22 cellular contexts compared by ENCODE assay signal in the genomic region with DNA sequence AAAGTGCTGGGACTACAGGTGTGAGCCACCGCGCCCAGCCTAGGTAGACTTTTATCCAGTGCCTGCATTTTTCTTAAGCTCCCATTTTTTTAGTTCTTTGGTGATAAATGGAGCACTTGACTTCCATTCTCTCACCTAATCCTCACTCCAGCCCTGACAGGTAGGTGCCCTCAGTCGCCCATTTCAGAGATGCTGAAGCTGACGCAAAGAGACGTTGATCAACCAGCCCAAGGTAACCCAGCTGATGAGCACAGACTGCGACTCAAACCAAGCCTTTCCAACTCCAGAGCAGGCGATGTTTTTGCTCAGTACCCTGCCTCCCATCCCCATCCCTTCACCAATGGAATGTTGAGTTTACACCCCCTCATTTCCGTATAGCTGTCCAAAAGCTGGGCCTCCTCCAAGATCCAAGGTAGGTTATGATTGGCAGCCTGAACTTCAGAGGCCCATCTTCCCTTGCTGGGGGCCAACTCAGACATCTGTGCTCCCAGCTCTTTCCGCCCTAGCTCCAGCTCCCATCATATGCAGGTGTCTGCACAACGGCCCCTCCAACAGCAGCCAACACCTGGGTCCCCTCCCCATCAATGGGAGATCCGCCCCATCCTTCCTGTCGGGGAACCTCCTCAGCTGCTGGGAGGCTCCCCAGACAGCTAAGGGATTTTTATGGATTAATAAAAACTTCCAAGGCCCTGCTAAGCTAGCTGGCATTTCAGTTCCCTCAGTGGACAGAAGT. TPM values are rescaled to one million over a fixed set of nuclear protein-coding genes. Genes with fewer than 3 reads are reported as not detected.
A peak's percentile ranks its signal among the peaks of the same experiment; 100 is the strongest.
DNase-seq lines count a peak whose midpoint lies in the region; ATAC-seq, FAIRE-seq and TF ChIP-seq lines count a peak whose summit lies in the region.
"Had no signal": no experiment of that assay in that cellular context is flagged by ENCODE, and none has a peak within 500 bp of the region (broad histone marks: within the 10 kb centered on the region; RNA-seq: fewer than 3 reads in every experiment).

No MANE protein-coding gene starts in this region.

- peak; percentile 21 for DNase-seq in activated naive CD4-positive, alpha-beta T cell treated with anti-CD3 and anti-CD28 coated beads, Interleukin-2, amount 50 U/mL, for 16 hours
- DNase-seq in activated naive CD4-positive, alpha-beta T cell (lab: John Stamatoyannopoulos, UW), result no peak
- DNase-seq in CD8-positive, alpha-beta T cell, result no peak
- DNase-seq in H1 (ENCODE audit: low read depth in 1 of 2, low spot score in 2 of 2), result no peak
- no peak for DNase-seq in NOMO-1 (lab: John Stamatoyannopoulos, UW; ENCODE audit: unreplicated experiment in 2 of 2)
- no peak for DNase-seq in mesenchymal stem cell
- DNase-seq: DMS53, EL, GF-D8, H7, HFFc6, NCI-H1092 treated with DMSO at 0.1 percent for 48 hours, NCI-H1436 treated with DMSO at 0.1 percent for 48 hours, NCI-H1930, NCI-H510A, SIG-M5, SK-N-SH had no signal

- H3K27me3 Mint-ChIP-seq in CD8-positive, alpha-beta T cell (ENCODE audit: low read depth), result no peaks in the 10 kb centered on the region

- no peaks in the 10 kb centered on the region for H3K27me3 ChIP-seq in CD8-positive, alpha-beta T cell (ENCODE audit: insufficient read depth, low read length)
- H3K27me3 ChIP-seq in H1 (replicated peaks in 1 of 4; ENCODE audit: control insufficient read depth in 3 of 4, extremely low read depth in 1 of 4, insufficient read depth in 3 of 4, low read length in 3 of 4), result peaks cover 0 to 3% (median under 1%) of the 10 kb centered on the region in 4 experiments; a peak in 3 of 7 replicates
- no peaks in the 10 kb centered on the region for H3K27me3 ChIP-seq in thymus (ENCODE audit: control insufficient read depth, insufficient read depth)
- peaks cover 4 to 6% of the 10 kb centered on the region in 2 experiments for H3K27me3 ChIP-seq in mesenchymal stem cell (ENCODE audit: control insufficient read depth in 1 of 2, insufficient read depth in 1 of 2, low read length in 2 of 2)

- no peak for TF ChIP-seq CTCF in CD8-positive, alpha-beta T cell (IDR thresholded peaks at IDR 0.05)
- TF ChIP-seq CTCF in H1 (IDR thresholded peaks at IDR 0.05; ENCODE audit: control extremely low read depth in 1 of 3, insufficient read depth in 1 of 3, low read depth in 1 of 3, low read length in 3 of 3), result no peak

- no peak overlapping the region for H2BK120ac ChIP-seq in H1 (replicated peaks; ENCODE audit: low read depth, low read length)
- H2BK120ac ChIP-seq in mesenchymal stem cell (ENCODE audit: low read depth, low read length), result no peak overlapping the region

- H3K4me1 Mint-ChIP-seq in CD8-positive, alpha-beta T cell (ENCODE audit: low read depth), result peaks cover 62% of the 10 kb centered on the region

- H2AK5ac ChIP-seq in H1 (ENCODE audit: low read depth, low read length) (peak overlapping the region; percentile 33; the same call in 1 of the 2 replicates), mesenchymal stem cell (ENCODE audit: low read length, severe bottlenecking) (no peak overlapping the region)

- no peak overlapping the region for H4K8ac ChIP-seq in H1 (ENCODE audit: extremely low read depth, insufficient read depth, low read length)
- H4K8ac ChIP-seq in mesenchymal stem cell (ENCODE audit: low read length), result no peak overlapping the region

- no peaks in the 10 kb centered on the region for H4K20me1 ChIP-seq in H1 (replicated peaks in 1 of 2; ENCODE audit: control insufficient read depth in 1 of 2, insufficient read depth in 2 of 2, low read length in 2 of 2)

- H2BK20ac ChIP-seq in H1 (ENCODE audit: low read length), result no peak overlapping the region

- no peak for TF ChIP-seq RAD21 in H1 (IDR thresholded peaks at IDR 0.05 in 1 of 2, conservative IDR thresholded peaks at IDR 0.05 in 1 of 2; ENCODE audit: low read depth in 2 of 2, low read length in 2 of 2)

- H2AFZ ChIP-seq in H1 (ENCODE audit: low read length) (no peak overlapping the region), mesenchymal stem cell (ENCODE audit: low read depth, low read length) (no peak overlapping the region)

- H2BK12ac ChIP-seq in H1 (ENCODE audit: low read depth, low read length), result peak overlapping the region; percentile 68; the same call in 1 of the 2 replicates
- no peak overlapping the region for H2BK12ac ChIP-seq in mesenchymal stem cell (ENCODE audit: low read length in 2 of 2)

- H4K5ac ChIP-seq in H1 (ENCODE audit: insufficient read length, low read depth, low read length), result no peak overlapping the region

- H3K9me3 ChIP-seq in CD8-positive, alpha-beta T cell (ENCODE audit: low read length), result no peaks in the 10 kb centered on the region
- H3K9me3 ChIP-seq in H1 (ENCODE audit: insufficient read depth in 2 of 2, low read depth in 1 of 2, low read length in 1 of 2), result no peaks in the 10 kb centered on the region
- H3K9me3 ChIP-seq in thymus (ENCODE audit: control insufficient read depth), result no peaks in the 10 kb centered on the region
- no peaks in the 10 kb centered on the region for H3K9me3 ChIP-seq in mesenchymal stem cell (ENCODE audit: control insufficient read depth, low read length)
- H3K9me3 ChIP-seq: SK-N-SH had no signal

- H4K91ac ChIP-seq in H1 (replicated peaks; ENCODE audit: insufficient read length, low read length), result no peak overlapping the region
- H4K91ac ChIP-seq in mesenchymal stem cell (ENCODE audit: low read length), result no peak overlapping the region

- H3K4ac ChIP-seq in H1 (replicated peaks; ENCODE audit: insufficient read length, low read depth, low read length) (no peak overlapping the region), mesenchymal stem cell (ENCODE audit: low read depth in 1 of 2, low read length in 2 of 2) (no peak overlapping the region)

- no peak for FAIRE-seq in H1 (lab: Jason Lieb, UNC)
- FAIRE-seq: D721Med, GM19239, K562 had no signal

- WGBS in H1 (ENCODE audit: extremely low coverage in 1 of 2, insufficient coverage in 1 of 2, insufficient read length in 1 of 2, insufficient replicate concordance in 2 of 2, low coverage in 1 of 2, low lambda C conversion rate in 2 of 2, missing lambda C conversion rate in 1 of 2), 2 experiments, result 91% methylated on average over 12 of the region's 12 CpGs; no CpG with 5 or more reads in 1 of the 2 experiments
- WGBS in thymus, result 32% methylated on average over 12 of the region's 12 CpGs
- 94% methylated on average over 12 of the region's 12 CpGs for WGBS in mesenchymal stem cell

- POLR2A ChIA-PET in CD8-positive, alpha-beta T cell (lab: Charles Lee), result interaction anchor here (1.1 to 7.1 kb wide), 6 partner anchors 10 to 132 kb away, joined by 4 to 249 read pairs (median 8); a partner anchor contains a TSS
- POLR2A ChIA-PET in H1 (lab: Charles Lee; ENCODE audit: partially characterized antibody), result interaction anchor here (1.3 kb wide), 1 partner anchor 15 kb away, joined by 3 read pairs; no protein-coding TSS in a partner anchor

- TF ChIP-seq POLR2A in H1 (IDR thresholded peaks at IDR 0.05; ENCODE audit: control extremely low read depth in 1 of 2, low read depth in 2 of 2, low read length in 2 of 2), result no peak

- H3K4me3 Mint-ChIP-seq in CD8-positive, alpha-beta T cell, result no peak overlapping the region
- H3K4me3 Mint-ChIP-seq: HFFc6 had no signal

- H3K4me1 ChIP-seq in CD8-positive, alpha-beta T cell (ENCODE audit: insufficient read depth, low read length), result peaks cover 55% of the 10 kb centered on the region
- H3K4me1 ChIP-seq in H1 (replicated peaks in 1 of 4; ENCODE audit: control insufficient read depth in 3 of 4, insufficient read depth in 4 of 4, low read length in 3 of 4) (peaks cover 3 to 14% (median 9%) of the 10 kb centered on the region in 4 experiments), thymus (ENCODE audit: control insufficient read depth, insufficient read depth, low read length) (peaks cover 69% of the 10 kb centered on the region), mesenchymal stem cell (ENCODE audit: control insufficient read depth, insufficient read depth, low read depth, low read length) (no peaks in the 10 kb centered on the region)

- no peaks in the 10 kb centered on the region for H3K9me3 Mint-ChIP-seq in CD8-positive, alpha-beta T cell
- H3K9me3 Mint-ChIP-seq: HFFc6 had no signal

- no peaks in the 10 kb centered on the region for H3K79me2 ChIP-seq in H1 (ENCODE audit: control insufficient read depth in 1 of 2, insufficient read depth in 2 of 2, low read length in 2 of 2)

- H2BK5ac ChIP-seq in H1 (ENCODE audit: low read depth, low read length) (no peak overlapping the region), mesenchymal stem cell (ENCODE audit: low read depth, low read length, poor library complexity, severe bottlenecking) (no peak overlapping the region)

- H3K23ac ChIP-seq in H1 (ENCODE audit: insufficient read length), result no peak overlapping the region
- no peak overlapping the region for H3K23ac ChIP-seq in mesenchymal stem cell (ENCODE audit: low read length in 2 of 2)

- H2BK15ac ChIP-seq in H1 (ENCODE audit: low read length), result no peak overlapping the region
- H2BK15ac ChIP-seq in mesenchymal stem cell (ENCODE audit: low read depth, poor library complexity, severe bottlenecking), result no peak overlapping the region

- no peak overlapping the region for H3K27ac ChIP-seq in CD8-positive, alpha-beta T cell (ENCODE audit: low read depth, low read length)
- H3K27ac ChIP-seq in H1 (ENCODE audit: low read depth, low read length), result no peak overlapping the region
- H3K27ac ChIP-seq in thymus (ENCODE audit: low read depth), result peak overlapping the region; percentile 78
- no peak overlapping the region for H3K27ac ChIP-seq in mesenchymal stem cell (ENCODE audit: low read length, poor library complexity, severe bottlenecking)

- TF ChIP-seq EP300 in H1 (IDR thresholded peaks at IDR 0.05; ENCODE audit: borderline replicate concordance in 1 of 2, low read depth in 2 of 2, low read length in 2 of 2), result no peak

- no peak overlapping the region for H3K4me2 ChIP-seq in H1 (ENCODE audit: insufficient read depth in 1 of 2, low read depth in 2 of 2, low read length in 2 of 2)
- H3K4me2 ChIP-seq in mesenchymal stem cell (ENCODE audit: low read length, poor library complexity, severe bottlenecking), result no peak overlapping the region
- H3K4me2 ChIP-seq: SK-N-SH had no signal

- no peak overlapping the region for H3K56ac ChIP-seq in H1 (replicated peaks; ENCODE audit: insufficient read length, low read depth, low read length)

- H3K79me1 ChIP-seq in H1 (ENCODE audit: low read depth, low read length) (no peaks in the 10 kb centered on the region), mesenchymal stem cell (replicated peaks; ENCODE audit: low read length, poor library complexity, severe bottlenecking) (no peaks in the 10 kb centered on the region)

- H3K4me3 ChIP-seq in CD8-positive, alpha-beta T cell (ENCODE audit: low read depth, low read length), result no peak overlapping the region
- H3K4me3 ChIP-seq in H1 (ENCODE audit: extremely low read depth in 1 of 4, insufficient read depth in 2 of 4, low read depth in 3 of 4, low read length in 4 of 4), result no peak overlapping the region
- H3K4me3 ChIP-seq in thymus (ENCODE audit: low read length), result peak overlapping the region; percentile 35
- no peak overlapping the region for H3K4me3 ChIP-seq in mesenchymal stem cell (ENCODE audit: insufficient read depth in 1 of 2, low read depth in 1 of 2, low read length in 2 of 2)
- H3K4me3 ChIP-seq: K562 had no signal

- no peak overlapping the region for H3K9ac ChIP-seq in H1 (replicated peaks in 1 of 4; ENCODE audit: extremely low read depth in 1 of 4, low read depth in 3 of 4, low read length in 3 of 4)
- H3K9ac ChIP-seq in mesenchymal stem cell (ENCODE audit: low read length), result no peak overlapping the region
- H3K9ac ChIP-seq: SK-N-SH had no signal

- no peaks in the 10 kb centered on the region for H3K36me3 ChIP-seq in CD8-positive, alpha-beta T cell (ENCODE audit: insufficient read depth, low read length)
- H3K36me3 ChIP-seq in H1 (ENCODE audit: control insufficient read depth in 2 of 4, insufficient read depth in 4 of 4, low read length in 3 of 4) (no peaks in the 10 kb centered on the region), thymus (ENCODE audit: control insufficient read depth, insufficient read depth) (no peaks in the 10 kb centered on the region), mesenchymal stem cell (ENCODE audit: control insufficient read depth in 1 of 2, insufficient read depth in 2 of 2, low read depth in 1 of 2, low read length in 2 of 2) (no peaks in the 10 kb centered on the region)

- intact Hi-C loops in CD8-positive, alpha-beta T cell (cut with DNase I, micrococcal nuclease), result loop anchor here in 1 of 2 experiments (5.0 kb wide), 2 partner anchors 33 to 243 kb away; no protein-coding TSS in a partner anchor

- H3K36me3 Mint-ChIP-seq in CD8-positive, alpha-beta T cell, result no peaks in the 10 kb centered on the region

- H3K18ac ChIP-seq in H1 (ENCODE audit: extremely low read depth, low read length) (no peak overlapping the region), mesenchymal stem cell (ENCODE audit: low read depth in 1 of 2, low read length in 2 of 2) (no peak overlapping the region)

- H3K27ac Mint-ChIP-seq in CD8-positive, alpha-beta T cell, result peak overlapping the region; percentile 6
- H3K27ac Mint-ChIP-seq: HFFc6 had no signal

- ATAC-seq in CD8-positive, alpha-beta T cell, result no peak
- ATAC-seq: K562, Panc1 had no signal

- H3K23me2 ChIP-seq in H1 (ENCODE audit: low read depth, low read length), result no peaks in the 10 kb centered on the region

- CTCF ChIA-PET in CD8-positive, alpha-beta T cell (lab: Charles Lee), result interaction anchor here (0.7 to 25.6 kb wide), 16 partner anchors 10 to 544 kb away, joined by 3 to 773 read pairs (median 5); no protein-coding TSS in a partner anchor
- CTCF ChIA-PET in H1 (lab: Charles Lee; ENCODE audit: partially characterized antibody), result interaction anchor here (0.6 to 16.4 kb wide), 17 partner anchors 12 to 367 kb away, joined by 3 to 629 read pairs (median 4); a partner anchor contains a TSS

- H3K14ac ChIP-seq in H1 (ENCODE audit: insufficient read length) (no peak overlapping the region), mesenchymal stem cell (ENCODE audit: low read length in 2 of 2) (no peak overlapping the region)

RNA-seq across cellular contexts. Expression of a gene that starts 39.2 kb away (rescaled TPM):
- 10 to 100 TPM; 68.1 to 71.1 TPM for total RNA-seq in CD8-positive, alpha-beta T cell
- 285 and 301 TPM in 2 replicates for total RNA-seq in H1 (2021; fragmentation: NEBNext Ultra II Directional; extraction: Animal tissue kit (Norgen Biotek cat#: 25700))
- 94.7 and 111 TPM in 2 replicates for polyA plus RNA-seq in H1 (2011; rRNA removed)
- polyA plus RNA-seq in H1 (2011; cell fraction: cytosol; rRNA removed), result 124 TPM
- polyA plus RNA-seq in H1 (2011; cell fraction: nucleus; rRNA removed), result 71.2 TPM
- polyA plus RNA-seq in H1 (2012, experiment 1 of 2), result 255 to 279 TPM (median 268 TPM) in 4 replicates
- polyA plus RNA-seq in H1 (2012, experiment 2 of 2), result 112 TPM
- 187 TPM for polyA plus RNA-seq in H1 (2013, experiment 1 of 2)
- 189 TPM for polyA plus RNA-seq in H1 (2013, experiment 2 of 2)
- polyA minus RNA-seq in H1 (2011; rRNA and poly(A)+ RNA removed), result 121 and 151 TPM in 2 replicates
- polyA minus RNA-seq in H1 (2011; cell fraction: cytosol; rRNA and poly(A)+ RNA removed), result 89.8 TPM
- polyA minus RNA-seq in H1 (2011; cell fraction: nucleus; rRNA and poly(A)+ RNA removed), result 65.0 TPM
- polyA plus RNA-seq in thymus, result 101 TPM
- polyA plus RNA-seq in mesenchymal stem cell (2013, experiment 1 of 2), result 183 TPM
- 184 TPM for polyA plus RNA-seq in mesenchymal stem cell (2013, experiment 2 of 2)
